Comparison of ENCODE assay signal across 9 cellular contexts in genomic region chr17:2852729-2853110, GRCh38. TPM values are rescaled to one million over a fixed set of nuclear protein-coding genes. Genes with fewer than 3 reads are reported as not detected.
DNase-seq lines count a peak whose midpoint lies in the region; ATAC-seq and TF ChIP-seq lines count a peak whose summit lies in the region.
"Had no signal": no experiment of that assay in that cellular context is flagged by ENCODE, and none has a peak within 500 bp of the region (broad histone marks: within the 10 kb centered on the region; RNA-seq: fewer than 3 reads in every experiment).

No MANE protein-coding gene starts in this region.

- peaks cover 43 to 53% of the 10 kb centered on the region in 2 donors for H3K4me1 Mint-ChIP-seq in natural killer cell treated with Interleukin-12 subunit alpha and Interleukin-12 subunit beta and Interleukin-15 and Interleukin-18, amount 100 ng/mL, for 72 hours (ENCODE audit: low read depth in 2 of 2)

- no peaks in the 10 kb centered on the region for H4K20me1 ChIP-seq in Karpas-422 (ENCODE audit: insufficient read depth, low read depth, low read length)

- POLR2A ChIA-PET in AG04449 (lab: Yijun Ruan, JAX) = no interaction called here

- DNase-seq in AG04449 (ENCODE audit: low read depth, low spot score) (no peak), Karpas-422 (no peak), GF-D8 (lab: John Stamatoyannopoulos, UW) (no peak), activated T-cell treated with anti-CD3 and anti-CD28 coated beads for 4 hours (no peak), DMS153 treated with DMSO at 0.1 percent for 48 hours (lab: John Stamatoyannopoulos, UW; ENCODE audit: unreplicated experiment) (no peak)
- no peak for DNase-seq in natural killer cell treated with Interleukin-12 subunit alpha and Interleukin-12 subunit beta and Interleukin-15 and Interleukin-18, amount 100 ng/mL, for 72 hours (ENCODE audit: low spot score)
- DNase-seq: NCI-H1092 treated with DMSO at 0.1 percent for 48 hours had no signal

- H3K9me3 ChIP-seq in Karpas-422 (ENCODE audit: low read length) = no peaks in the 10 kb centered on the region
- no peaks in the 10 kb centered on the region for H3K9me3 ChIP-seq in esophagus (ENCODE audit: control insufficient read depth in 2 of 2, insufficient read depth in 1 of 2, low read depth in 1 of 2, low read length in 1 of 2)

- no peaks in the 10 kb centered on the region for H3K9me2 ChIP-seq in Karpas-422 (replicated peaks; ENCODE audit: insufficient read depth, low read length)

- no peaks in the 10 kb centered on the region for H3K27me3 Mint-ChIP-seq in natural killer cell treated with Interleukin-12 subunit alpha and Interleukin-12 subunit beta and Interleukin-15 and Interleukin-18, amount 100 ng/mL, for 72 hours

- no peak for ATAC-seq in natural killer cell treated with Interleukin-12 subunit alpha and Interleukin-12 subunit beta and Interleukin-15 and Interleukin-18, amount 100 ng/mL, for 72 hours
- no peak for ATAC-seq in HG02970 (IDR thresholded peaks at IDR 0.05; ENCODE audit: low FRiP score, unreplicated experiment)

- peak overlapping the region; percentile 40 for H3K4me3 ChIP-seq in AG04449 (ENCODE audit: low read depth, low read length)
- H3K4me3 ChIP-seq in Karpas-422 (ENCODE audit: low read length) = peak overlapping the region; percentile 15; the same call in 1 of the 2 replicates
- peak overlapping the region; percentile 54 to 59 for H3K4me3 ChIP-seq in esophagus (ENCODE audit: low read depth in 1 of 2, low read length in 2 of 2)

- no peak for TF ChIP-seq CTCF in AG04449 (IDR thresholded peaks at IDR 0.05; ENCODE audit: insufficient read depth, low read length, missing control alignments)

- no peak overlapping the region for H2AFZ ChIP-seq in Karpas-422 (ENCODE audit: low read length)

- 31 to 40% methylated on average over 28 to 36 of the region's 36 CpGs for WGBS in esophagus, 2 donors

- peak overlapping the region; percentile 52; the same call in 1 of the 2 replicates for H3K9ac ChIP-seq in Karpas-422 (ENCODE audit: low read length)

- peak overlapping the region; percentile 55 for H3K4me3 Mint-ChIP-seq in natural killer cell treated with Interleukin-12 subunit alpha and Interleukin-12 subunit beta and Interleukin-15 and Interleukin-18, amount 100 ng/mL, for 72 hours

- H3K4me1 ChIP-seq in Karpas-422 (ENCODE audit: low read length) (peaks cover 38% of the 10 kb centered on the region), esophagus (ENCODE audit: control insufficient read depth in 2 of 2, insufficient read depth in 2 of 2, low read length in 1 of 2) (peaks cover 0 to 7% of the 10 kb centered on the region in 2 donors)

- H3K27me3 ChIP-seq in Karpas-422 (ENCODE audit: low read length) (no peaks in the 10 kb centered on the region), esophagus (ENCODE audit: control insufficient read depth in 1 of 2, insufficient read depth in 2 of 2, low read length in 2 of 2) (peaks cover 0 to 4% of the 10 kb centered on the region in 2 donors)

- H3K9me3 Mint-ChIP-seq in natural killer cell treated with Interleukin-12 subunit alpha and Interleukin-12 subunit beta and Interleukin-15 and Interleukin-18, amount 100 ng/mL, for 72 hours = no peaks in the 10 kb centered on the region

- H3K36me3 ChIP-seq in Karpas-422 (ENCODE audit: insufficient read depth, low read length) (no peaks in the 10 kb centered on the region), esophagus (ENCODE audit: control insufficient read depth in 2 of 2, insufficient read depth in 2 of 2, low read length in 1 of 2) (no peaks in the 10 kb centered on the region)

- no peaks in the 10 kb centered on the region for H3K36me3 Mint-ChIP-seq in natural killer cell treated with Interleukin-12 subunit alpha and Interleukin-12 subunit beta and Interleukin-15 and Interleukin-18, amount 100 ng/mL, for 72 hours

- no peaks in the 10 kb centered on the region for H3K79me2 ChIP-seq in Karpas-422 (ENCODE audit: low read length)

- no peak overlapping the region for H3K27ac ChIP-seq in Karpas-422 (ENCODE audit: low read length)
- H3K27ac ChIP-seq in esophagus (ENCODE audit: low read depth in 2 of 2, low read length in 1 of 2) = peak overlapping the region in 1 of 2 donors; percentile 50

- no peak overlapping the region for H3K27ac Mint-ChIP-seq in natural killer cell treated with Interleukin-12 subunit alpha and Interleukin-12 subunit beta and Interleukin-15 and Interleukin-18, amount 100 ng/mL, for 72 hours

- H3K4me2 ChIP-seq in Karpas-422 (ENCODE audit: low read depth, low read length, poor library complexity, severe bottlenecking) = peak overlapping the region; percentile 55

- CTCF ChIA-PET in AG04449 (lab: Yijun Ruan, JAX) = interaction anchor here (0.9 to 1.0 kb wide), 2 partner anchors 8 to 14 kb away, joined by 3 read pairs; no protein-coding TSS in a partner anchor

RNA-seq across cellular contexts. Expression of gene RAP1GAP2, which starts 56.5 kb away (rescaled TPM):
- total RNA-seq in Karpas-422 (2014; rRNA removed; shearing (Covaris generic); ENCODE audit: low replicate concordance) = 6.0 and 11.7 TPM in 2 replicates
- polyA plus RNA-seq in esophagus = 1 to 10 TPM; 3.6 to 5.1 TPM
- 10 to 100 TPM in 1 of 2 donors, 1 to 10 TPM in 1; 7.7 to 14.5 TPM for total RNA-seq in natural killer cell treated with Interleukin-12 subunit alpha and Interleukin-12 subunit beta and Interleukin-15 and Interleukin-18, amount 100 ng/mL, for 72 hours
